ENCODE assay signal across 10 cellular contexts in the genomic region with DNA sequence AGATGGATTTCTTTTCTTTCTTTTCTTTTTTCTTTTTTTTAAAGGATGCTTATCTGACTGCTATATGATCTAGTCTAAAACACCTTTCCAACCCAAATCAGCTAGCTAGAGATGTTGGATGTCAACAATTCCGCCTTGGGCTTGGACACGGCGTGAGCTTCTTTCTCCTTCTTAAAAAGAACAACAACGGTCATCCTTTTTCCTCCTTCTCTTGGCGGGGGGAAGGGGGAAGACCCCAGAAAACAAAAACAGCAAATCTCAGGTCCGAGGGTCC. TPM values are rescaled to one million over a fixed set of nuclear protein-coding genes. Genes with fewer than 3 reads are reported as not detected.
A peak's percentile ranks its signal among the peaks of the same experiment; 100 is the strongest.
DNase-seq lines count a peak whose midpoint lies in the region; ATAC-seq, FAIRE-seq and TF ChIP-seq lines count a peak whose summit lies in the region.
"Had no signal": no experiment of that assay in that cellular context is flagged by ENCODE, and none has a peak within 500 bp of the region (broad histone marks: within the 10 kb centered on the region; RNA-seq: fewer than 3 reads in every experiment).

No MANE protein-coding gene starts in this region.

- CTCF ChIA-PET in activated naive CD4-positive, alpha-beta T cell treated with anti-CD3 and anti-CD28 coated beads, Interleukin-2, amount 10 ng/mL, durations not matched to agents 7 days and 5 days (lab: Charles Lee) = interaction anchor here (1.0 kb wide), 1 partner anchor 9 kb away, joined by 3 read pairs; no protein-coding TSS in a partner anchor

- no peak for TF ChIP-seq CTCF in bronchial epithelial cell (IDR thresholded peaks at IDR 0.05; ENCODE audit: insufficient read depth, low read length, severe bottlenecking)
- TF ChIP-seq CTCF in upper lobe of left lung (IDR thresholded peaks at IDR 0.05) = no peak

- H3K4me3 ChIP-seq in bronchial epithelial cell (ENCODE audit: low read depth, low read length) (peak overlapping the region; percentile 42), mesodermal cell (ENCODE audit: extremely low read depth, insufficient read depth, low read length, poor library complexity, severe bottlenecking) (peak overlapping the region; percentile 56), upper lobe of left lung (peak overlapping the region; percentile 23 to 70 (median 67))

- H3K27ac ChIP-seq in mesodermal cell (ENCODE audit: low read depth, low read length, severe bottlenecking) (peak overlapping the region; percentile 62), upper lobe of left lung (peak overlapping the region; percentile 60 to 87 (median 72))

- no peaks in the 10 kb centered on the region for H3K9me3 Mint-ChIP-seq in activated naive CD4-positive, alpha-beta T cell treated with anti-CD3 and anti-CD28 coated beads, Interleukin-2, amount 10 ng/mL, durations not matched to agents 7 days and 5 days

- FAIRE-seq in bronchial epithelial cell (lab: Jason Lieb, UNC) (no peak), HTR-8/SVneo (lab: Jason Lieb, UNC) (no peak)
- FAIRE-seq: G401.6 had no signal

- H3K36me3 ChIP-seq in bronchial epithelial cell (ENCODE audit: control insufficient read depth, insufficient read depth, low read length) (no peaks in the 10 kb centered on the region), mesodermal cell (ENCODE audit: control insufficient read depth, insufficient read depth, low read length) (peaks cover 6% of the 10 kb centered on the region), upper lobe of left lung (no peaks in the 10 kb centered on the region)

- H3K4me1 Mint-ChIP-seq in activated naive CD4-positive, alpha-beta T cell treated with anti-CD3 and anti-CD28 coated beads, Interleukin-2, amount 10 ng/mL, durations not matched to agents 7 days and 5 days = peaks cover 9% of the 10 kb centered on the region

- DNase-seq in activated naive CD4-positive, alpha-beta T cell treated with anti-CD3 and anti-CD28 coated beads, Interleukin-2, amount 10 ng/mL, durations not matched to agents 7 days and 5 days = no peak
- no peak for DNase-seq in activated naive CD4-positive, alpha-beta T cell treated with anti-CD3 and anti-CD28 coated beads, Interleukin-2, amount 50 U/mL, for 16 hours
- no peak for DNase-seq in bronchial epithelial cell (ENCODE audit: low read depth)
- DNase-seq in upper lobe of left lung = no peak
- no peak for DNase-seq in SK-N-DZ (ENCODE audit: low spot score)
- DNase-seq in HTR-8/SVneo (ENCODE audit: insufficient read length, low spot score) = no peak
- DNase-seq: activated CD4-positive, alpha-beta T cell treated with anti-CD3 and anti-CD28 coated beads, Interleukin-2, amount 50 U/mL, for 48 hours had no signal

- H3K9me3 ChIP-seq in mesodermal cell (ENCODE audit: control insufficient read depth, low read length) (no peaks in the 10 kb centered on the region), upper lobe of left lung (no peaks in the 10 kb centered on the region)

- peaks cover 65% of the 10 kb centered on the region for H3K27me3 Mint-ChIP-seq in activated naive CD4-positive, alpha-beta T cell treated with anti-CD3 and anti-CD28 coated beads, Interleukin-2, amount 10 ng/mL, durations not matched to agents 7 days and 5 days

- TF ChIP-seq POLR2A in upper lobe of left lung (IDR thresholded peaks at IDR 0.05) = no peak

- WGBS in mesodermal cell (ENCODE audit: insufficient coverage in 2 of 2), 2 experiments = 0 to 7% methylated on average over 2 of the region's 6 CpGs
- WGBS in upper lobe of left lung, 2 donors = 6 to 13% methylated on average over 6 of the region's 6 CpGs

- no peak overlapping the region for H3K27ac Mint-ChIP-seq in activated naive CD4-positive, alpha-beta T cell treated with anti-CD3 and anti-CD28 coated beads, Interleukin-2, amount 10 ng/mL, durations not matched to agents 7 days and 5 days

- peak overlapping the region; percentile 52 for H3K4me3 Mint-ChIP-seq in activated naive CD4-positive, alpha-beta T cell treated with anti-CD3 and anti-CD28 coated beads, Interleukin-2, amount 10 ng/mL, durations not matched to agents 7 days and 5 days

- no peaks in the 10 kb centered on the region for H3K27me3 ChIP-seq in bronchial epithelial cell (ENCODE audit: control insufficient read depth, insufficient read depth, low read length)
- no peaks in the 10 kb centered on the region for H3K27me3 ChIP-seq in upper lobe of left lung

- TF ChIP-seq EP300 in upper lobe of left lung (IDR thresholded peaks at IDR 0.05) = no peak

- ATAC-seq in upper lobe of left lung (ENCODE audit: low FRiP score in 2 of 2) (no peak), GM21381 (IDR thresholded peaks at IDR 0.05; ENCODE audit: unreplicated experiment) (no peak)

- H3K36me3 Mint-ChIP-seq in activated naive CD4-positive, alpha-beta T cell treated with anti-CD3 and anti-CD28 coated beads, Interleukin-2, amount 10 ng/mL, durations not matched to agents 7 days and 5 days = no peaks in the 10 kb centered on the region

- H3K4me1 ChIP-seq in mesodermal cell (ENCODE audit: control insufficient read depth, insufficient read depth, low read length, poor library complexity, severe bottlenecking) = peaks cover 8% of the 10 kb centered on the region
- peaks cover 14 to 24% (median 17%) of the 10 kb centered on the region in 4 donors for H3K4me1 ChIP-seq in upper lobe of left lung

RNA-seq across cellular contexts. Expression of a gene that starts 1.0 kb away (rescaled TPM):
- total RNA-seq in bronchial epithelial cell (1.3 and 4.2 TPM in 2 replicates), upper lobe of left lung (10 to 100 TPM; 12.4 to 57.6 (median 26.4) TPM)
- polyA plus RNA-seq in mesodermal cell (2013, experiment 1 of 2) = 13.6 TPM
- 11.6 TPM for polyA plus RNA-seq in mesodermal cell (2013, experiment 2 of 2)
- polyA plus RNA-seq in SK-N-DZ (2014; cell fraction: cytosol; rRNA removed) = 11.7 and 17.8 TPM in 2 replicates
- 11.4 and 16.7 TPM in 2 replicates for polyA plus RNA-seq in SK-N-DZ (2014; cell fraction: nucleus; rRNA removed)

RNA-seq across cellular contexts. Expression of a gene that starts 59.0 kb away (rescaled TPM):
- 41.9 and 52.4 TPM in 2 replicates for total RNA-seq in bronchial epithelial cell
- polyA plus RNA-seq in mesodermal cell (2013, experiment 1 of 2) = 18.0 TPM
- 17.1 TPM for polyA plus RNA-seq in mesodermal cell (2013, experiment 2 of 2)
- 10 to 100 TPM; 14.4 to 50.3 (median 22.3) TPM for total RNA-seq in upper lobe of left lung
- 24.4 and 25.3 TPM in 2 replicates for polyA plus RNA-seq in SK-N-DZ (2014; cell fraction: cytosol; rRNA removed)
- polyA plus RNA-seq in SK-N-DZ (2014; cell fraction: nucleus; rRNA removed) = 15.9 and 16.6 TPM in 2 replicates
